ENCODE assay signal across 28 cellular contexts in the genomic region with DNA sequence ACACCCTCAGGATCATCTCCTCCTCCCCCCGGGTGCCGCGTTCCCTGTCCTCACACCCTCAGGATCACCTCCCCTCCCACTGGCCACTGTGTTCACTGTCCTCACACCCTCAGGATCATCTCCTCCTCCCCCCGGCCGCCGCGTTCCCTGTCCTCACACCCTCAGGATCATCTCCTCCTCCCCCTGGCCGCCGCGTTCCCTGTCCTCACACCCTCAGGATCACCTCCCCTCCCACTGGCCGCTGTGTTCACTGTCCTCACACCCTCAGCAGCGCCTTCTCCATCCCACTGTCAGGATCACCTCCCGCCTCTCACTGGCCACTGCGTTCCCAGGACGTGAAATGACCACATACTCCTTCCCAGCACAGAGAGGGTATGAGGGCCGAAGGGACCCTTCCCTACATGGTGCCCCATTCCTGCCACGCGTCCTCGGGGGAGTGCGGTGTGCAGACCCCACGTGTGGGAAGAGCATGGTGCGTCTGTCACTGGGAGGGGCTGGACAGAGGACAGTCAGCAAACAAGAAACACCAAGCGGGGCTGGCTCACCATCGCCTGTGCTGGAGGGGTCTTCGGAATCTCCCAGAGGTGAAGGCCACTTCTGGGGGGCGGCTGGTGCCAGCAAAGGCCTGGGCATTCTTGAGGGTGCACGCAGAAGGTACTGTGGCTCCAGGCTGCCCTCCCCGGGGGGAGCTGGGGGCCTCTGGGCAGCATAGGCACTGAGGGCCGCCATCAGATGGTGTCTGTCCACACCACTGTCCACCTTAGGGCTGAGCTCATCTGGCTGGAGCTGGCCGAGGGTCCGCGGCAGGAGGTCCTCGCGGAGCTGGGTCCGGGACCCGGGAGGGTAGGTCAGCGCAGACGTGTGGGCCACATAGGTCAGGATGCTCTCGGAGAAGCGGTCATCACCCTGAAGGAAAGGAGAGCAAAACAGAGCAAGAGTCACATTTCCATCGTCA.
"Had no signal": no experiment of that assay in that cellular context is flagged by ENCODE, and none has a peak within 500 bp of the region (broad histone marks: within the 10 kb centered on the region; RNA-seq: fewer than 3 reads in every experiment).

No MANE protein-coding gene starts in this region.

- H3K4me3 ChIP-seq: adrenal gland, SK-N-MC had no signal

- H3K27ac ChIP-seq: adrenal gland, SK-N-MC had no signal

- ATAC-seq: activated T-cell treated with anti-CD3 and anti-CD28 coated beads, Interleukin-2, amount 50 U/mL, for 4 hours; Panc1; Right ventricle myocardium inferior; T-cell had no signal

- H3K27me3 ChIP-seq: adrenal gland had no signal

- DNase-seq: activated B cell treated with CpG ODN at 0.5 μM for 24 hours; activated CD4-positive, alpha-beta memory T cell treated with anti-CD3 and anti-CD28 coated beads for 36 hours; activated CD4-positive, alpha-beta T cell treated with anti-CD3 and anti-CD28 coated beads for 1 hour; activated CD4-positive, alpha-beta T cell treated with anti-CD3 and anti-CD28 coated beads, Interleukin-2, amount 10 ng/mL, durations not matched to agents 7 days and 5 days; activated CD8-positive, alpha-beta memory T cell treated with anti-CD3 and anti-CD28 coated beads for 24 hours; activated effector memory CD4-positive, alpha-beta T cell treated with anti-CD3 and anti-CD28 coated beads, Interleukin-2, amount 50 U/mL, for 16 hours; activated naive CD4-positive, alpha-beta T cell treated with anti-CD3 and anti-CD28 coated beads, Interleukin-2, amount 50 U/mL, for 16 hours; activated naive CD8-positive, alpha-beta T cell treated with anti-CD3 and anti-CD28 coated beads, Interleukin-2, amount 10 ng/mL, durations not matched to agents 7 days and 5 days; activated T-cell treated with anti-CD3 and anti-CD28 coated beads, Interleukin-2, amount 50 U/mL, for 4 hours; KG1; NCI-H1092 treated with DMSO at 0.1 percent for 48 hours; NCI-H1417 treated with DMSO at 0.1 percent for 48 hours; NCI-H1694; NCI-H2029 treated with DMSO at 0.1 percent for 48 hours; NCI-H345; NCI-H510A; NCI-H526 treated with DMSO at 0.1 percent for 48 hours; NCI-H82; OCI-M1; RPMI8226; T-cell; T-helper 2 cell; T1000 had no signal

- FAIRE-seq: TTC549 had no signal

- H3K9me3 ChIP-seq: adrenal gland had no signal

- H3K4me1 ChIP-seq: adrenal gland had no signal

- H3K36me3 ChIP-seq: adrenal gland had no signal
